8 cellular contexts compared by ENCODE assay signal in the genomic region with DNA sequence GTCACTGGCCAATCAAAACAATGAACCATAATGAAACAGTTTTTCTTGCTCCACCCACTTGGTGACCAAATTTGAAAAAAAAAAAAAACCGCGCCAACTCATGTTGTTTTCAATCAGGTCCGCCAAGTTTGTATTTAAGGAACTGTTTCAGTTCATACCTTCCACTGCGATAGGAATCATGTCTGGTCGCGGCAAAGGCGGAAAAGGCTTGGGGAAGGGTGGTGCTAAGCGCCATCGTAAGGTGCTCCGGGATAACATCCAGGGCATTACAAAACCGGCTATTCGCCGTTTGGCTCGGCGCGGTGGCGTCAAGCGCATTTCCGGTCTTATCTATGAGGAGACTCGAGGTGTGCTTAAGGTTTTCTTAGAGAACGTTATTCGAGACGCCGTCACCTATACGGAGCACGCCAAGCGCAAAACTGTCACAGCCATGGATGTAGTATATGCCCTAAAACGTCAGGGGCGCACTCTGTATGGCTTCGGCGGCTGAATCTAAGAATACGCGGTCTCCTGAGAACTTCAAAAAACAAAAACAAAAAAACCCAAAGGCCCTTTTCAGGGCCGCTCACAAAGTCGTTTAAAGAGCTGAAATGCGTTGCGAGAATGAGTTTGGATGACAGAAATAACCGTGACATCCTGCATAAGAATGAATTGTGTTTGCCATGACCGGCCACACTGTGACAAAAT. TPM values are rescaled to one million over a fixed set of nuclear protein-coding genes. Genes with fewer than 3 reads are reported as not detected.
DNase-seq lines count a peak whose midpoint lies in the region; ATAC-seq and TF ChIP-seq lines count a peak whose summit lies in the region.

No MANE protein-coding gene starts in this region.

- peaks cover 0 to 4% (median 0%) of the 10 kb centered on the region in 5 donors for H3K27me3 Mint-ChIP-seq in naive thymus-derived CD8-positive, alpha-beta T cell
- peaks cover 0 to 4% of the 10 kb centered on the region in 2 donors for H3K27me3 Mint-ChIP-seq in stimulated activated naive B cell treated with anti-CD40 and anti-IgM and Interleukin-4, amounts not matched to agents 10 μg/mL and 1 μg/mL and 100 μg/mL, for 72 hours

- peaks cover 0 to 2% (median 0%) of the 10 kb centered on the region in 3 donors for H3K36me3 Mint-ChIP-seq in naive thymus-derived CD8-positive, alpha-beta T cell
- H3K36me3 Mint-ChIP-seq in stimulated activated naive B cell treated with anti-CD40 and anti-IgM and Interleukin-4, amounts not matched to agents 10 μg/mL and 1 μg/mL and 100 μg/mL, for 72 hours = peaks cover 4 to 8% of the 10 kb centered on the region in 2 donors

- POLR2A ChIA-PET in naive thymus-derived CD8-positive, alpha-beta T cell (lab: Charles Lee) = interaction anchor here (0.6 to 8.1 kb wide), 55 partner anchors 9 to 1789 kb away, joined by 3 to 302 read pairs (median 6); a partner anchor contains a TSS

- H2AFZ ChIP-seq in fibroblast of lung (ENCODE audit: low read length) = peak overlapping the region; percentile 14

- peaks cover 0 to 3% (median 0%) of the 10 kb centered on the region in 9 donors for H3K9me3 Mint-ChIP-seq in naive thymus-derived CD8-positive, alpha-beta T cell
- peaks cover 0 to 8% of the 10 kb centered on the region in 2 donors for H3K9me3 Mint-ChIP-seq in stimulated activated naive B cell treated with anti-CD40 and anti-IgM and Interleukin-4, amounts not matched to agents 10 μg/mL and 1 μg/mL and 100 μg/mL, for 72 hours

- no peaks in the 10 kb centered on the region for H3K36me3 ChIP-seq in fibroblast of lung (ENCODE audit: control insufficient read depth, insufficient read depth, low read length)

- H3K4me1 ChIP-seq in fibroblast of lung (ENCODE audit: control insufficient read depth, extremely low read depth, insufficient read depth, low read length) = no peaks in the 10 kb centered on the region

- no peaks in the 10 kb centered on the region for H3K79me2 ChIP-seq in fibroblast of lung (ENCODE audit: control insufficient read depth, insufficient read depth, low read length)

- H3K4me3 Mint-ChIP-seq in naive thymus-derived CD8-positive, alpha-beta T cell = peak overlapping the region; percentile 87 to 93 (median 89)
- peak overlapping the region; percentile 83 to 87 for H3K4me3 Mint-ChIP-seq in stimulated activated naive B cell treated with anti-CD40 and anti-IgM and Interleukin-4, amounts not matched to agents 10 μg/mL and 1 μg/mL and 100 μg/mL, for 72 hours

- peaks cover 10 to 20% (median 14%) of the 10 kb centered on the region in 4 donors for H3K4me1 Mint-ChIP-seq in naive thymus-derived CD8-positive, alpha-beta T cell
- H3K4me1 Mint-ChIP-seq in stimulated activated naive B cell treated with anti-CD40 and anti-IgM and Interleukin-4, amounts not matched to agents 10 μg/mL and 1 μg/mL and 100 μg/mL, for 72 hours = peaks cover 11 to 19% of the 10 kb centered on the region in 2 donors

- peak; percentile 75 for ATAC-seq in GM21576 (IDR thresholded peaks at IDR 0.05; ENCODE audit: unreplicated experiment)
- peak; percentile 91 to 92 for ATAC-seq in naive thymus-derived CD8-positive, alpha-beta T cell
- peak; percentile 88 to 89 for ATAC-seq in stimulated activated naive B cell treated with anti-CD40 and anti-IgM and Interleukin-4, amounts not matched to agents 10 μg/mL and 1 μg/mL and 100 μg/mL, for 72 hours (replicated peaks)

- H3K4me3 ChIP-seq in fibroblast of lung (replicated peaks in 1 of 4; ENCODE audit: control extremely low read depth in 1 of 4, insufficient read depth in 1 of 4, low read depth in 3 of 4, low read length in 4 of 4) = peak overlapping the region; percentile 37 to 67 (median 48)

- DNase-seq in DMS153 (lab: John Stamatoyannopoulos, UW) (peak; percentile 97), KBM-7 (peak; percentile 99), RKO (ENCODE audit: low spot score) (peak; percentile 97), fibroblast of lung (ENCODE audit: low read depth in 2 of 2) (peak; percentile 94 to 97)
- peak; percentile 74 to 78 for DNase-seq in activated T-helper 1 cell treated with anti-CD3 and anti-CD28 coated beads, Interleukin-2, amount 50 U/mL, for 16 hours (ENCODE audit: low read depth in 1 of 2, low spot score in 1 of 2)
- DNase-seq in naive thymus-derived CD8-positive, alpha-beta T cell = peak; percentile 71 to 97 (median 94)
- DNase-seq in stimulated activated naive B cell treated with anti-CD40 and anti-IgM and Interleukin-4, amounts not matched to agents 10 μg/mL and 1 μg/mL and 100 μg/mL, for 72 hours = peak; percentile 94

- no peaks in the 10 kb centered on the region for H4K20me1 ChIP-seq in fibroblast of lung (ENCODE audit: control insufficient read depth, extremely low read depth, insufficient read depth, low read length)

- TF ChIP-seq CTCF in fibroblast of lung (conservative IDR thresholded peaks at IDR 0.05 in 1 of 2, IDR thresholded peaks at IDR 0.05 in 1 of 2; ENCODE audit: low read depth in 1 of 2, low read length in 2 of 2) = peak; percentile 30 to 42

- peak overlapping the region; percentile 26 for H3K9ac ChIP-seq in fibroblast of lung (ENCODE audit: insufficient read depth, low read length)

- peak overlapping the region; percentile 89 for H3K4me2 ChIP-seq in fibroblast of lung (ENCODE audit: extremely low read depth, insufficient read depth, low read length)

- H3K27ac ChIP-seq in fibroblast of lung (ENCODE audit: insufficient read depth, low read length) = peak overlapping the region; percentile 76

- no peaks in the 10 kb centered on the region for H3K27me3 ChIP-seq in fibroblast of lung (ENCODE audit: control insufficient read depth, insufficient read depth, low read length)

- no peaks in the 10 kb centered on the region for H3K9me3 ChIP-seq in fibroblast of lung (ENCODE audit: control insufficient read depth, insufficient read depth, low read depth, low read length)

- H3K27ac Mint-ChIP-seq in naive thymus-derived CD8-positive, alpha-beta T cell = peak overlapping the region; percentile 96 to 100 (median 98)
- peak overlapping the region; percentile 96 for H3K27ac Mint-ChIP-seq in stimulated activated naive B cell treated with anti-CD40 and anti-IgM and Interleukin-4, amounts not matched to agents 10 μg/mL and 1 μg/mL and 100 μg/mL, for 72 hours

- in situ Hi-C loops in KBM-7 (cut with MboI; ENCODE audit: low pct_unique_long_range_greater_than_20kb, low sequenced_read_pairs) = no loop called here

RNA-seq across cellular contexts. Expression of a gene that starts 16.7 kb away (rescaled TPM):
- 6.4 and 18.3 TPM in 2 replicates for total RNA-seq in fibroblast of lung
- 22.1 and 22.3 TPM in 2 replicates for polyA plus RNA-seq in fibroblast of lung
- polyA plus RNA-seq in fibroblast of lung (2012) = 13.8 and 15.3 TPM in 2 replicates
- 8.7 and 32.6 TPM in 2 replicates for polyA minus RNA-seq in fibroblast of lung (ENCODE audit: low replicate concordance)
- total RNA-seq in naive thymus-derived CD8-positive, alpha-beta T cell = 1 to 10 TPM; 1.3 to 1.6 TPM
- 1 to 10 TPM in 2 of 3 donors, under 1 TPM in 1; 0.68 to 3.8 (median 1.8) TPM for polyA plus RNA-seq in naive thymus-derived CD8-positive, alpha-beta T cell

Comparison
In these comparisons a context has a peak if more than half of its experiments do, and no peak if none do; other contexts are left out.
1. Peak in every context shown above with its lines: DNase-seq, ATAC-seq, H3K4me3 ChIP-seq and H3K27ac ChIP-seq.